Comparison of ENCODE assay signal across 1 cellular context in the genomic region with DNA sequence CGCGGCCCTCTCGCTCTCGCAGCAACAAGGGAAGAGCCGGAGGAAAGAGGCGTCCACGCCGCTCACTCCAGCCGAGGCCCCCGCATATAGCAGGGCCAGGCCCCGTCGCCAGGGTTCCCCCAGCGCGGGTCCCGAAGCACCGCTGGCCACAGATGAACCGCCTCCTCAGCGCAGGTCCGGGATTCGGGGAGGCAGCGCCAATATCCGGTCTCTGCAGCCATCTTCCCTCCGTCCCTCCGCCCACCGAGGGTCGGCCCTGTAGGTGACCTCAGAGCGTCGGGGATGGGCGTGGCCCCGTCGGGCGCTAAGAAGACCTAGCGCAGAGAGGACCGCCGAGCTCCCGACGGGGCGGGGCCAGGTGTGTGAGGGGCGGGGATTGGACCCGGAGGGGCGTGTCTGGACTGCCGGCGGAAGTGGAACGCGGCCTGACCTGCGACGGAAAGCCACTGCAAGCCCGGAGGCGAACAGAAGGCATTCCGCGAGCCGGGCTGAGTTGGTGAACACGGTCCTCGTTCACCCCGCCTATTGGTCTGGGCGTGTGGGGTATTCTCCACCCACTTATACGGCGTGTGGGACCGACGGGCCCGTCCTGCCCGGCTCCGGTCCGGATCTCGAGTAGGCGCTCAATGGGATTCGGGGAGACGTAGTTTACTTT.
TF ChIP-seq lines count a peak whose summit lies in the region.

No MANE protein-coding gene starts in this region.

TF ChIP-seq in HepG2, 621 proteins besides CTCF, POLR2A, EP300 and RAD21 (continued from another document and continues in another):
- TF ChIP-seq, protein P1, sequence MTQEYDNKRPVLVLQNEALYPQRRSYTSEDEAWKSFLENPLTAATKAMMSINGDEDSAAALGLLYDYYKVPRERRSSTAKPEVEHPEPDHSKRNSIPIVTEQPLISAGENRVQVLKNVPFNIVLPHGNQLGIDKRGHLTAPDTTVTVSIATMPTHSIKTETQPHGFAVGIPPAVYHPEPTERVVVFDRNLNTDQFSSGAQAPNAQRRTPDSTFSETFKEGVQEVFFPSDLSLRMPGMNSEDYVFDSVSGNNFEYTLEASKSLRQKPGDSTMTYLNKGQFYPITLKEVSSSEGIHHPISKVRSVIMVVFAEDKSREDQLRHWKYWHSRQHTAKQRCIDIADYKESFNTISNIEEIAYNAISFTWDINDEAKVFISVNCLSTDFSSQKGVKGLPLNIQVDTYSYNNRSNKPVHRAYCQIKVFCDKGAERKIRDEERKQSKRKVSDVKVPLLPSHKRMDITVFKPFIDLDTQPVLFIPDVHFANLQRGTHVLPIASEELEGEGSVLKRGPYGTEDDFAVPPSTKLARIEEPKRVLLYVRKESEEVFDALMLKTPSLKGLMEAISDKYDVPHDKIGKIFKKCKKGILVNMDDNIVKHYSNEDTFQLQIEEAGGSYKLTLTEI (CRISPR knock-in tag; conservative IDR thresholded peaks at IDR 0.05): no peak
- TF ChIP-seq U2AF2 (IDR thresholded peaks at IDR 0.05; ENCODE audit: low read depth, low read length): no peak
- TF ChIP-seq, protein P2, sequence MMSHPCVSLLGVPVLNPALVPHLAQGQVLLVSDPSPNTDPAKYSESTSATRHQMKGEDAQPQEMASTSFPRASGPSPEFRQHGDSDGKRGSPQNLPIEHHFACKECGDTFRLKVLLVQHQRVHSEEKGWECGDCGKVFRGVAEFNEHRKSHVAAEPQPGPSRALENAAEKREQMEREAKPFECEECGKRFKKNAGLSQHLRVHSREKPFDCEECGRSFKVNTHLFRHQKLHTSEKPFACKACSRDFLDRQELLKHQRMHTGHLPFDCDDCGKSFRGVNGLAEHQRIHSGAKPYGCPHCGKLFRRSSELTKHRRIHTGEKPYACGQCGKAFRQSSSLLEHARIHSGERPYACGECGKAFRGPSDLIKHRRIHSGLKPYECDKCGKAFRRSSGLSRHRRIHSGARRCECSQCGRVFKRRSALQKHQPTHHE (CRISPR knock-in tag; IDR thresholded peaks at IDR 0.05; ENCODE audit: borderline replicate concordance): no peak; the same call in 1 of the 2 replicates
- TF ChIP-seq ZNF614 (CRISPR knock-in tag; IDR thresholded peaks at IDR 0.05; ENCODE audit: borderline replicate concordance): 0 out of 2 replicates have a peak, but pooled peaks have one; percentile 43
- TF ChIP-seq ATF4 (CRISPR knock-in tag; IDR thresholded peaks at IDR 0.05): no peak
- TF ChIP-seq, protein P3, sequence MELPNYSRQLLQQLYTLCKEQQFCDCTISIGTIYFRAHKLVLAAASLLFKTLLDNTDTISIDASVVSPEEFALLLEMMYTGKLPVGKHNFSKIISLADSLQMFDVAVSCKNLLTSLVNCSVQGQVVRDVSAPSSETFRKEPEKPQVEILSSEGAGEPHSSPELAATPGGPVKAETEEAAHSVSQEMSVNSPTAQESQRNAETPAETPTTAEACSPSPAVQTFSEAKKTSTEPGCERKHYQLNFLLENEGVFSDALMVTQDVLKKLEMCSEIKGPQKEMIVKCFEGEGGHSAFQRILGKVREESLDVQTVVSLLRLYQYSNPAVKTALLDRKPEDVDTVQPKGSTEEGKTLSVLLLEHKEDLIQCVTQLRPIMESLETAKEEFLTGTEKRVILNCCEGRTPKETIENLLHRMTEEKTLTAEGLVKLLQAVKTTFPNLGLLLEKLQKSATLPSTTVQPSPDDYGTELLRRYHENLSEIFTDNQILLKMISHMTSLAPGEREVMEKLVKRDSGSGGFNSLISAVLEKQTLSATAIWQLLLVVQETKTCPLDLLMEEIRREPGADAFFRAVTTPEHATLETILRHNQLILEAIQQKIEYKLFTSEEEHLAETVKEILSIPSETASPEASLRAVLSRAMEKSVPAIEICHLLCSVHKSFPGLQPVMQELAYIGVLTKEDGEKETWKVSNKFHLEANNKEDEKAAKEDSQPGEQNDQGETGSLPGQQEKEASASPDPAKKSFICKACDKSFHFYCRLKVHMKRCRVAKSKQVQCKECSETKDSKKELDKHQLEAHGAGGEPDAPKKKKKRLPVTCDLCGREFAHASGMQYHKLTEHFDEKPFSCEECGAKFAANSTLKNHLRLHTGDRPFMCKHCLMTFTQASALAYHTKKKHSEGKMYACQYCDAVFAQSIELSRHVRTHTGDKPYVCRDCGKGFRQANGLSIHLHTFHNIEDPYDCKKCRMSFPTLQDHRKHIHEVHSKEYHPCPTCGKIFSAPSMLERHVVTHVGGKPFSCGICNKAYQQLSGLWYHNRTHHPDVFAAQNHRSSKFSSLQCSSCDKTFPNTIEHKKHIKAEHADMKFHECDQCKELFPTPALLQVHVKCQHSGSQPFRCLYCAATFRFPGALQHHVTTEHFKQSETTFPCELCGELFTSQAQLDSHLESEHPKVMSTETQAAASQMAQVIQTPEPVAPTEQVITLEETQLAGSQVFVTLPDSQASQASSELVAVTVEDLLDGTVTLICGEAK (IDR thresholded peaks at IDR 0.05): no peak
- TF ChIP-seq, protein P3 (CRISPR knock-in tag; IDR thresholded peaks at IDR 0.05): peak; percentile 29; the same call in 1 of the 2 replicates
- TF ChIP-seq, protein P4, sequence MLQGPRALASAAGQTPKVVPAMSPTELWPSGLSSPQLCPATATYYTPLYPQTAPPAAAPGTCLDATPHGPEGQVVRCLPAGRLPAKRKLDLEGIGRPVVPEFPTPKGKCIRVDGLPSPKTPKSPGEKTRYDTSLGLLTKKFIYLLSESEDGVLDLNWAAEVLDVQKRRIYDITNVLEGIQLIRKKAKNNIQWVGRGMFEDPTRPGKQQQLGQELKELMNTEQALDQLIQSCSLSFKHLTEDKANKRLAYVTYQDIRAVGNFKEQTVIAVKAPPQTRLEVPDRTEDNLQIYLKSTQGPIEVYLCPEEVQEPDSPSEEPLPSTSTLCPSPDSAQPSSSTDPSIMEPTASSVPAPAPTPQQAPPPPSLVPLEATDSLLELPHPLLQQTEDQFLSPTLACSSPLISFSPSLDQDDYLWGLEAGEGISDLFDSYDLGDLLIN (CRISPR knock-in tag; IDR thresholded peaks at IDR 0.05; ENCODE audit: borderline replicate concordance): peak; percentile 38; the same call in 1 of the 2 replicates
- TF ChIP-seq NCOA5 (CRISPR knock-in tag; IDR thresholded peaks at IDR 0.05): no peak
- no peak for TF ChIP-seq FOSL1 (CRISPR knock-in tag; IDR thresholded peaks at IDR 0.05; ENCODE audit: borderline replicate concordance)
- 0 out of 2 replicates have a peak, but pooled peaks have one; percentile 45 for TF ChIP-seq ZBTB3 (CRISPR knock-in tag; IDR thresholded peaks at IDR 0.05; ENCODE audit: borderline replicate concordance, low read depth)
- no peak for TF ChIP-seq MBNL3 (CRISPR knock-in tag; conservative IDR thresholded peaks at IDR 0.05)
- TF ChIP-seq ISL2 (CRISPR knock-in tag; IDR thresholded peaks at IDR 0.05): peak; percentile 61
- TF ChIP-seq ZNF343 (CRISPR knock-in tag; IDR thresholded peaks at IDR 0.05): peak; percentile 85; the same call in 1 of the 2 replicates
- TF ChIP-seq JUNB (CRISPR knock-in tag; IDR thresholded peaks at IDR 0.05; ENCODE audit: borderline replicate concordance): no peak
- peak; percentile 60; the same call in 1 of the 2 replicates for TF ChIP-seq DR1 (CRISPR knock-in tag; IDR thresholded peaks at IDR 0.05)
- TF ChIP-seq ZNF687 (CRISPR knock-in tag; IDR thresholded peaks at IDR 0.05): peak; percentile 89
- peak; percentile 60; the same call in 1 of the 2 replicates for TF ChIP-seq SOX5 (CRISPR knock-in tag; IDR thresholded peaks at IDR 0.05; ENCODE audit: borderline replicate concordance)
- TF ChIP-seq DPF2 (CRISPR knock-in tag; IDR thresholded peaks at IDR 0.05; ENCODE audit: borderline replicate concordance, low read depth): no peak
- TF ChIP-seq, protein P5, sequence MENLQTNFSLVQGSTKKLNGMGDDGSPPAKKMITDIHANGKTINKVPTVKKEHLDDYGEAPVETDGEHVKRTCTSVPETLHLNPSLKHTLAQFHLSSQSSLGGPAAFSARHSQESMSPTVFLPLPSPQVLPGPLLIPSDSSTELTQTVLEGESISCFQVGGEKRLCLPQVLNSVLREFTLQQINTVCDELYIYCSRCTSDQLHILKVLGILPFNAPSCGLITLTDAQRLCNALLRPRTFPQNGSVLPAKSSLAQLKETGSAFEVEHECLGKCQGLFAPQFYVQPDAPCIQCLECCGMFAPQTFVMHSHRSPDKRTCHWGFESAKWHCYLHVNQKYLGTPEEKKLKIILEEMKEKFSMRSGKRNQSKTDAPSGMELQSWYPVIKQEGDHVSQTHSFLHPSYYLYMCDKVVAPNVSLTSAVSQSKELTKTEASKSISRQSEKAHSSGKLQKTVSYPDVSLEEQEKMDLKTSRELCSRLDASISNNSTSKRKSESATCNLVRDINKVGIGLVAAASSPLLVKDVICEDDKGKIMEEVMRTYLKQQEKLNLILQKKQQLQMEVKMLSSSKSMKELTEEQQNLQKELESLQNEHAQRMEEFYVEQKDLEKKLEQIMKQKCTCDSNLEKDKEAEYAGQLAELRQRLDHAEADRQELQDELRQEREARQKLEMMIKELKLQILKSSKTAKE (CRISPR knock-in tag; IDR thresholded peaks at IDR 0.05; ENCODE audit: borderline replicate concordance): peak; percentile 32; the same call in 1 of the 2 replicates
- peak; percentile 54 for TF ChIP-seq RBM39 (IDR thresholded peaks at IDR 0.05; ENCODE audit: low read depth, low read length, poor library complexity, severe bottlenecking)
